Comparison of ENCODE assay signal across 1 cellular context in genomic region chr12:108575199-108575912, GRCh38.
TF ChIP-seq lines count a peak whose summit lies in the region.

No MANE protein-coding gene starts in this region.

TF ChIP-seq in IMR-90, 13 proteins besides CTCF, POLR2A, EP300 and RAD21 (continued from another document):
- no peak for TF ChIP-seq ELK1 (IDR thresholded peaks at IDR 0.05; ENCODE audit: borderline replicate concordance, low read depth, low read length)
- no peak for TF ChIP-seq CEBPB (IDR thresholded peaks at IDR 0.05; ENCODE audit: low read depth, low read length)
- no peak for TF ChIP-seq MAZ (IDR thresholded peaks at IDR 0.05; ENCODE audit: borderline replicate concordance, low read depth, low read length)
- TF ChIP-seq CHD1 (IDR thresholded peaks at IDR 0.05; ENCODE audit: low read depth, low read length) = no peak
- TF ChIP-seq RCOR1 (IDR thresholded peaks at IDR 0.05; ENCODE audit: insufficient replicate concordance, low read length) = no peak
- no peak for TF ChIP-seq FOS (IDR thresholded peaks at IDR 0.05; ENCODE audit: low read depth, low read length)
- TF ChIP-seq NFE2L2 (IDR thresholded peaks at IDR 0.05; ENCODE audit: low read depth, low read length) = no peak
- no peak for TF ChIP-seq RFX5 (IDR thresholded peaks at IDR 0.05; ENCODE audit: low read depth, low read length)
- no peak for TF ChIP-seq USF2 (IDR thresholded peaks at IDR 0.05; ENCODE audit: low read depth, low read length)
- TF ChIP-seq BHLHE40 (IDR thresholded peaks at IDR 0.05; ENCODE audit: low read depth, low read length) = no peak
- TF ChIP-seq MXI1 (IDR thresholded peaks at IDR 0.05; ENCODE audit: borderline replicate concordance, low read depth, low read length) = no peak
